10 cellular contexts compared by ENCODE assay signal in the genomic region with DNA sequence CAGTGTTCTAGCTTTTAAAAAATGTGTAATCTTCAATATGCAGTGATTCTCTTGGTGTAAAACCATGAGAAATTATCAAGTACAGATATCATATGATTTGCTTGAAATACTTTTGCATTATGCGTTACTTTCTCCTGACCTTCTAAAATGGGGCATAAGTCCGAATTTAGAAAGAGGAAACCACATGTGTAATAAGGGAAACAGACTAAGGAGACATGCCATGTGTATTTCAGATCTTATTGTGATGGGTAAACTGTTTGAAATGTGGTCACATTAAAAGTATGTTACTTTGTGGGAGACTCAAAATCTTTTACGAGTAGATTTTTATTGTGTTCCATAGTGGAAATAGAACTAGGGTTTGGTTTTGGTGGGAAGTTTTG.
DNase-seq lines count a peak whose midpoint lies in the region; ATAC-seq and TF ChIP-seq lines count a peak whose summit lies in the region.
"Had no signal": no experiment of that assay in that cellular context is flagged by ENCODE, and none has a peak within 500 bp of the region (broad histone marks: within the 10 kb centered on the region; RNA-seq: fewer than 3 reads in every experiment).

No MANE protein-coding gene starts in this region.

- H3K4me1 ChIP-seq in BLaER1 (peaks cover 63% of the 10 kb centered on the region), Peyer's patch (peaks cover 0 to 28% (median 0%) of the 10 kb centered on the region in 4 donors), esophagus squamous epithelium (peaks cover 15 to 57% (median 40%) of the 10 kb centered on the region in 3 donors), ovary (ENCODE audit: insufficient read depth) (peaks cover 15% of the 10 kb centered on the region)

- peak overlapping the region; percentile 58 for H3K4me3 ChIP-seq in BLaER1
- H3K4me3 ChIP-seq in Peyer's patch = peak overlapping the region in 1 of 4 donors; percentile 5
- peak overlapping the region in 3 of 4 donors; percentile 27 to 56 (median 36) for H3K4me3 ChIP-seq in esophagus squamous epithelium
- H3K4me3 ChIP-seq in ovary = peak overlapping the region; percentile 30

- H4K20me1 ChIP-seq in BLaER1 = no peaks in the 10 kb centered on the region

- H3K27me3 ChIP-seq in BLaER1 (no peaks in the 10 kb centered on the region), Peyer's patch (no peaks in the 10 kb centered on the region), esophagus squamous epithelium (no peaks in the 10 kb centered on the region), ovary (no peaks in the 10 kb centered on the region)

- intact Hi-C loops in esophagus squamous epithelium (cut with DNase I) = no loop called here
- intact Hi-C loops in ovary (cut with DNase I) = no loop called here

- H3K36me3 ChIP-seq in BLaER1 = no peaks in the 10 kb centered on the region
- H3K36me3 ChIP-seq in Peyer's patch = no peaks in the 10 kb centered on the region
- no peaks in the 10 kb centered on the region for H3K36me3 ChIP-seq in esophagus squamous epithelium
- H3K36me3 ChIP-seq in ovary = no peaks in the 10 kb centered on the region

- H3K27ac ChIP-seq in BLaER1 (peak overlapping the region; percentile 69), Peyer's patch (peak overlapping the region; percentile 20 to 71 (median 46)), esophagus squamous epithelium (peak overlapping the region; percentile 57 to 84 (median 83)), ovary (peak overlapping the region in 1 of 2 donors; percentile 27)

- H3K9me3 ChIP-seq in BLaER1 (no peaks in the 10 kb centered on the region), Peyer's patch (no peaks in the 10 kb centered on the region), esophagus squamous epithelium (no peaks in the 10 kb centered on the region), ovary (no peaks in the 10 kb centered on the region)

- TF ChIP-seq EP300 in ovary (IDR thresholded peaks at IDR 0.05) = no peak

- DNase-seq in Peyer's patch (no peak), esophagus squamous epithelium (lab: John Stamatoyannopoulos, UW) (no peak), ovary (no peak)
- no peak for DNase-seq in central memory CD4-positive, alpha-beta T cell
- no peak for DNase-seq in activated CD4-positive, alpha-beta T cell treated with anti-CD3 and anti-CD28 coated beads, Interleukin-2, amount 50 U/mL, for 1 hour
- DNase-seq: activated naive CD4-positive, alpha-beta T cell treated with Interleukin-2 at 50 U/mL for 16 hours; DMS53 had no signal

- peak overlapping the region; percentile 66 for H3K9ac ChIP-seq in BLaER1

- 6 to 12% methylated on average over 3 of the region's 3 CpGs for WGBS in esophagus squamous epithelium, 2 donors
- WGBS in ovary, 3 donors = 10 to 13% (median 11%) methylated on average over 3 of the region's 3 CpGs

- peak overlapping the region; percentile 88 for H3K4me2 ChIP-seq in BLaER1

- no peak for ATAC-seq in GM19397 (IDR thresholded peaks at IDR 0.05; ENCODE audit: unreplicated experiment)
- ATAC-seq in HG03045 (IDR thresholded peaks at IDR 0.05; ENCODE audit: unreplicated experiment) = no peak

- TF ChIP-seq CTCF in Peyer's patch (IDR thresholded peaks at IDR 0.05) = no peak
- TF ChIP-seq CTCF in esophagus squamous epithelium (IDR thresholded peaks at IDR 0.05) = no peak
- TF ChIP-seq CTCF in ovary (IDR thresholded peaks at IDR 0.05) = no peak

- no peak for TF ChIP-seq POLR2A in Peyer's patch (IDR thresholded peaks at IDR 0.05)
- TF ChIP-seq POLR2A in esophagus squamous epithelium (IDR thresholded peaks at IDR 0.05) = no peak
- TF ChIP-seq POLR2A in ovary (IDR thresholded peaks at IDR 0.05) = no peak
